Comparison of ENCODE assay signal across 15 cellular contexts in genomic region chr11:12799373-12799835, GRCh38.
DNase-seq lines count a peak whose midpoint lies in the region; ATAC-seq and TF ChIP-seq lines count a peak whose summit lies in the region.
"Had no signal": no experiment of that assay in that cellular context is flagged by ENCODE, and none has a peak within 500 bp of the region (broad histone marks: within the 10 kb centered on the region; RNA-seq: fewer than 3 reads in every experiment).

No MANE protein-coding gene starts in this region.

- H3K27ac ChIP-seq in A673 (ENCODE audit: low read depth, low read length, poor library complexity, severe bottlenecking) = peak overlapping the region; percentile 4
- H3K27ac ChIP-seq in HUES64 (ENCODE audit: low read depth, low read length) = peak overlapping the region; percentile 37; the same call in 1 of the 2 replicates
- peak overlapping the region; percentile 83 for H3K27ac ChIP-seq in brain microvascular endothelial cell
- H3K27ac ChIP-seq in neural progenitor cell = peak overlapping the region; percentile 4
- H3K27ac ChIP-seq in testis = no peak overlapping the region

- H3K4me3 ChIP-seq in A673 (ENCODE audit: low read depth, low read length, poor library complexity, severe bottlenecking) (no peak overlapping the region), HUES64 (ENCODE audit: low read length) (no peak overlapping the region), brain microvascular endothelial cell (ENCODE audit: low read depth, low read length) (no peak overlapping the region), neural progenitor cell (no peak overlapping the region), testis (no peak overlapping the region)
- H3K4me3 ChIP-seq: dorsolateral prefrontal cortex, heart left ventricle had no signal

- peak; percentile 52 for DNase-seq in A673 (ENCODE audit: low spot score)
- no peak for DNase-seq in brain microvascular endothelial cell
- no peak for DNase-seq in neural progenitor cell (ENCODE audit: low spot score)
- no peak for DNase-seq in inferior parietal cortex (ENCODE audit: extremely low spot score)
- DNase-seq in testis = no peak
- no peak for DNase-seq in mucosa of gallbladder (ENCODE audit: low spot score)
- DNase-seq in activated CD8-positive, alpha-beta T cell treated with anti-CD3 and anti-CD28 coated beads, Interleukin-2, amount 10 ng/mL, durations not matched to agents 7 days and 5 days = no peak
- DNase-seq: activated CD8-positive, alpha-beta T cell treated with anti-CD3 and anti-CD28 coated beads for 36 hours; activated naive CD8-positive, alpha-beta T cell treated with anti-CD3 and anti-CD28 coated beads for 36 hours; BE2C; dorsolateral prefrontal cortex; GDM1; heart left ventricle; T-helper 2 cell had no signal

- POLR2A ChIA-PET in A673 (lab: Charles Lee; ENCODE audit: low non-redundant PET) = no interaction called here
- POLR2A ChIA-PET in activated CD8-positive, alpha-beta T cell treated with anti-CD3 and anti-CD28 coated beads, Interleukin-2, amount 10 ng/mL, durations not matched to agents 7 days and 5 days (lab: Charles Lee) = no interaction called here

- intact Hi-C loops in A673 (cut with micrococcal nuclease; ENCODE audit: unreplicated experiment) (no loop called here), testis (cut with DNase I; ENCODE audit: low total_unique reads) (no loop called here)

- H3K4me1 ChIP-seq in A673 (ENCODE audit: insufficient read depth, low read length, poor library complexity, severe bottlenecking) = peaks cover 49% of the 10 kb centered on the region
- peaks cover 72% of the 10 kb centered on the region for H3K4me1 ChIP-seq in HUES64 (ENCODE audit: insufficient read depth, low read length)
- H3K4me1 ChIP-seq in neural progenitor cell = peaks cover 72% of the 10 kb centered on the region
- no peaks in the 10 kb centered on the region for H3K4me1 ChIP-seq in testis

- H3K36me3 Mint-ChIP-seq in neural progenitor cell = peaks cover 17% of the 10 kb centered on the region
- H3K36me3 Mint-ChIP-seq in activated CD8-positive, alpha-beta T cell treated with anti-CD3 and anti-CD28 coated beads, Interleukin-2, amount 10 ng/mL, durations not matched to agents 7 days and 5 days (ENCODE audit: low read depth) = no peaks in the 10 kb centered on the region
- H3K36me3 Mint-ChIP-seq: activated naive CD8-positive, alpha-beta T cell treated with anti-CD3 and anti-CD28 coated beads for 36 hours had no signal

- CTCF ChIA-PET in A673 (lab: Charles Lee) = no interaction called here
- CTCF ChIA-PET in activated CD8-positive, alpha-beta T cell treated with anti-CD3 and anti-CD28 coated beads, Interleukin-2, amount 10 ng/mL, durations not matched to agents 7 days and 5 days (lab: Charles Lee) = no interaction called here

- in situ Hi-C loops in brain microvascular endothelial cell (cut with HindIII; ENCODE audit: low pct_ligation_motif_present, low sequenced_read_pairs) = no loop called here

- no TSS peak for BruUV-seq in A673 (replicated peaks; lab: Mats Ljungman, UMichigan)

- peak overlapping the region; percentile 57 for H3K4me2 ChIP-seq in neural progenitor cell

- H3K4me3 Mint-ChIP-seq in neural progenitor cell = peak overlapping the region; percentile 50
- H3K4me3 Mint-ChIP-seq in activated CD8-positive, alpha-beta T cell treated with anti-CD3 and anti-CD28 coated beads, Interleukin-2, amount 10 ng/mL, durations not matched to agents 7 days and 5 days = no peak overlapping the region
- H3K4me3 Mint-ChIP-seq: activated CD8-positive, alpha-beta T cell treated with anti-CD3 and anti-CD28 coated beads for 36 hours; activated naive CD8-positive, alpha-beta T cell treated with anti-CD3 and anti-CD28 coated beads for 36 hours had no signal

- H4K20me1 ChIP-seq in neural progenitor cell (ENCODE audit: low read depth) = peaks cover 79% of the 10 kb centered on the region

- peaks cover 100% of the 10 kb centered on the region for H3K79me2 ChIP-seq in neural progenitor cell (ENCODE audit: low read depth)

- peaks cover 2% of the 10 kb centered on the region for H3K27me3 Mint-ChIP-seq in neural progenitor cell (ENCODE audit: insufficient read depth, low read depth)
- peaks cover 42% of the 10 kb centered on the region for H3K27me3 Mint-ChIP-seq in activated CD8-positive, alpha-beta T cell treated with anti-CD3 and anti-CD28 coated beads, Interleukin-2, amount 10 ng/mL, durations not matched to agents 7 days and 5 days (ENCODE audit: low read depth)

- no peaks in the 10 kb centered on the region for H3K27me3 ChIP-seq in A673 (replicated peaks; ENCODE audit: insufficient read depth, low read depth, low read length, poor library complexity)
- no peaks in the 10 kb centered on the region for H3K27me3 ChIP-seq in HUES64 (ENCODE audit: insufficient read depth, low read length)
- H3K27me3 ChIP-seq in brain microvascular endothelial cell (replicated peaks) = no peaks in the 10 kb centered on the region
- no peaks in the 10 kb centered on the region for H3K27me3 ChIP-seq in neural progenitor cell
- no peaks in the 10 kb centered on the region for H3K27me3 ChIP-seq in testis
- H3K27me3 ChIP-seq: BE2C, dorsolateral prefrontal cortex, heart left ventricle had no signal

- H3K9ac ChIP-seq in HUES64 (ENCODE audit: low read depth, low read length) = no peak overlapping the region
- H3K9ac ChIP-seq in neural progenitor cell = no peak overlapping the region

- 92% methylated on average over 2 of the region's 4 CpGs for WGBS in HUES64
- 72 to 75% methylated on average over 4 of the region's 4 CpGs for WGBS in testis, 2 donors

- no peak overlapping the region for H2AFZ ChIP-seq in neural progenitor cell (replicated peaks)

- TF ChIP-seq POLR2A in testis (IDR thresholded peaks at IDR 0.05) = no peak

- H3K4me1 Mint-ChIP-seq in neural progenitor cell = peaks cover 73% of the 10 kb centered on the region
- no peaks in the 10 kb centered on the region for H3K4me1 Mint-ChIP-seq in activated CD8-positive, alpha-beta T cell treated with anti-CD3 and anti-CD28 coated beads, Interleukin-2, amount 10 ng/mL, durations not matched to agents 7 days and 5 days (ENCODE audit: low read depth)
- H3K4me1 Mint-ChIP-seq: activated naive CD8-positive, alpha-beta T cell treated with anti-CD3 and anti-CD28 coated beads for 36 hours had no signal

- H3K9me3 ChIP-seq in A673 (ENCODE audit: low read depth, low read length, poor library complexity, severe bottlenecking) (no peaks in the 10 kb centered on the region), HUES64 (ENCODE audit: insufficient read depth, low read depth, low read length) (no peaks in the 10 kb centered on the region), neural progenitor cell (ENCODE audit: low read depth) (no peaks in the 10 kb centered on the region), testis (no peaks in the 10 kb centered on the region)
- H3K9me3 ChIP-seq: BE2C, heart left ventricle had no signal

- H3F3A ChIP-seq in neural progenitor cell (ENCODE audit: low read depth) = peaks cover 33% of the 10 kb centered on the region

- H3K27ac Mint-ChIP-seq in neural progenitor cell = no peak overlapping the region
- H3K27ac Mint-ChIP-seq in activated CD8-positive, alpha-beta T cell treated with anti-CD3 and anti-CD28 coated beads, Interleukin-2, amount 10 ng/mL, durations not matched to agents 7 days and 5 days = no peak overlapping the region
- H3K27ac Mint-ChIP-seq: activated CD8-positive, alpha-beta T cell treated with anti-CD3 and anti-CD28 coated beads for 36 hours; activated naive CD8-positive, alpha-beta T cell treated with anti-CD3 and anti-CD28 coated beads for 36 hours had no signal

- no peak for ATAC-seq in activated CD8-positive, alpha-beta T cell treated with anti-CD3 and anti-CD28 coated beads, Interleukin-2, amount 10 ng/mL, durations not matched to agents 7 days and 5 days
- ATAC-seq: activated CD8-positive, alpha-beta T cell treated with anti-CD3 and anti-CD28 coated beads for 36 hours had no signal

- H3K36me3 ChIP-seq in A673 (ENCODE audit: insufficient read depth, low read length, poor library complexity, severe bottlenecking) = no peaks in the 10 kb centered on the region
- H3K36me3 ChIP-seq in HUES64 (ENCODE audit: insufficient read depth, low read length) = peaks cover 11% of the 10 kb centered on the region; the same call in 1 of the 2 replicates
- peaks cover 13% of the 10 kb centered on the region for H3K36me3 ChIP-seq in brain microvascular endothelial cell (replicated peaks)
- H3K36me3 ChIP-seq in neural progenitor cell = no peaks in the 10 kb centered on the region
- no peaks in the 10 kb centered on the region for H3K36me3 ChIP-seq in testis (ENCODE audit: low read depth, missing control alignments)

- TF ChIP-seq CTCF in A673 (conservative IDR thresholded peaks at IDR 0.05; ENCODE audit: low read depth, low read length) = no peak
- TF ChIP-seq CTCF in brain microvascular endothelial cell (IDR thresholded peaks at IDR 0.05; ENCODE audit: low read depth, low read length, missing control alignments) = no peak
- TF ChIP-seq CTCF in neural progenitor cell (IDR thresholded peaks at IDR 0.05) = no peak
- no peak for TF ChIP-seq CTCF in testis (IDR thresholded peaks at IDR 0.05)

- no peaks in the 10 kb centered on the region for H3K9me3 Mint-ChIP-seq in neural progenitor cell
- no peaks in the 10 kb centered on the region for H3K9me3 Mint-ChIP-seq in activated CD8-positive, alpha-beta T cell treated with anti-CD3 and anti-CD28 coated beads, Interleukin-2, amount 10 ng/mL, durations not matched to agents 7 days and 5 days (ENCODE audit: insufficient read depth)
- H3K9me3 Mint-ChIP-seq: activated CD8-positive, alpha-beta T cell treated with anti-CD3 and anti-CD28 coated beads for 36 hours; activated naive CD8-positive, alpha-beta T cell treated with anti-CD3 and anti-CD28 coated beads for 36 hours had no signal

Comparison
In these comparisons a context has a peak if more than half of its experiments do, and no peak if none do; other contexts are left out.
1. H3K27ac ChIP-seq: peak in A673 (single experiment), HUES64 (single experiment), brain microvascular endothelial cell (single experiment) and neural progenitor cell (single experiment); none in testis (0 of 2).